14 cellular contexts compared by ENCODE assay signal in the genomic region with DNA sequence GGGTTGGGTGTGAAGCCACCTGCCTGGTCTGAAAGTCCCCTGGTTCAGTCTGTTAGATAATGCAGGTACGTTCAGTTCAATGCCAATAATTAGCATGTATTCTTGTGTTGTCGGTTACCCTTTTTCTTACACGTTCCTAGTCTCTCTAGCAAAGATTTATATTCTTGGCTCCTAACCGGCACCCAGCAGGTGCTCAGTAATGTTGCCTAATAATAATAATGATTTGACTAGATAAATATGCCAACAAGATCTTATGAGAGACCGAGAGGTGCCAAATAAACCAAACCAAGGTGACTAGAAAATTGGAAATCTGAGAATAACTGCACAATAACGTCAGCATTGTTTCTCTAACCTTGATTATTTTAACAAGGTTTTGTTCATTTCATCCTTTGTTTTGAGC. TPM values are rescaled to one million over a fixed set of nuclear protein-coding genes. Genes with fewer than 3 reads are reported as not detected.
DNase-seq lines count a peak whose midpoint lies in the region; ATAC-seq and TF ChIP-seq lines count a peak whose summit lies in the region.
"Had no signal": no experiment of that assay in that cellular context is flagged by ENCODE, and none has a peak within 500 bp of the region (broad histone marks: within the 10 kb centered on the region; RNA-seq: fewer than 3 reads in every experiment).

No MANE protein-coding gene starts in this region.

- H3K27me3 Mint-ChIP-seq in activated T-cell treated with anti-CD3 and anti-CD28 coated beads, Interleukin-2, amount 50 U/mL, for 72 hours (ENCODE audit: low read depth), result no peaks in the 10 kb centered on the region
- H3K27me3 Mint-ChIP-seq in effector memory CD8-positive, alpha-beta T cell, result no peaks in the 10 kb centered on the region

- no peaks in the 10 kb centered on the region for H3K27me3 ChIP-seq in gastrocnemius medialis
- H3K27me3 ChIP-seq: spleen had no signal

- H3K9me3 ChIP-seq in gastrocnemius medialis, result no peaks in the 10 kb centered on the region
- H3K9me3 ChIP-seq: spleen had no signal

- H3K4me3 ChIP-seq in gastrocnemius medialis, result peak overlapping the region in 3 of 4 donors; percentile 69 to 73 (median 71)

- H3K4me1 ChIP-seq in gastrocnemius medialis, result peaks cover 12 to 17% of the 10 kb centered on the region in 2 donors

- peaks cover 2 to 3% of the 10 kb centered on the region in 2 donors for H3K36me3 Mint-ChIP-seq in activated T-cell treated with anti-CD3 and anti-CD28 coated beads, Interleukin-2, amount 50 U/mL, for 72 hours (ENCODE audit: insufficient read depth in 2 of 2)
- H3K36me3 Mint-ChIP-seq in effector memory CD8-positive, alpha-beta T cell (ENCODE audit: insufficient read depth), result no peaks in the 10 kb centered on the region

- peak overlapping the region in 2 of 4 donors; percentile 81 to 88 for H3K27ac ChIP-seq in gastrocnemius medialis

- TF ChIP-seq POLR2A in gastrocnemius medialis (IDR thresholded peaks at IDR 0.05), result no peak

- H3K4me3 Mint-ChIP-seq in activated T-cell treated with anti-CD3 and anti-CD28 coated beads, Interleukin-2, amount 50 U/mL, for 72 hours, result peak overlapping the region; percentile 94 to 99
- peak overlapping the region; percentile 86 to 92 for H3K4me3 Mint-ChIP-seq in effector memory CD8-positive, alpha-beta T cell

- in situ Hi-C loops in gastrocnemius medialis (cut with MboI; ENCODE audit: low sequenced_read_pairs in 4 of 4), result loop anchor here in 1 of 4 donors (25.0 kb wide), 1 partner anchor 182 kb away; a partner anchor contains a TSS

- TF ChIP-seq CTCF in gastrocnemius medialis (IDR thresholded peaks at IDR 0.05 in 4 of 5, conservative IDR thresholded peaks at IDR 0.05 in 1 of 5), result no peak

- H3K27ac Mint-ChIP-seq in activated T-cell treated with anti-CD3 and anti-CD28 coated beads, Interleukin-2, amount 50 U/mL, for 72 hours, result no peak overlapping the region
- no peak overlapping the region for H3K27ac Mint-ChIP-seq in effector memory CD8-positive, alpha-beta T cell

- no peaks in the 10 kb centered on the region for H3K9me3 Mint-ChIP-seq in activated T-cell treated with anti-CD3 and anti-CD28 coated beads, Interleukin-2, amount 50 U/mL, for 72 hours
- no peaks in the 10 kb centered on the region for H3K9me3 Mint-ChIP-seq in effector memory CD8-positive, alpha-beta T cell

- peaks cover 61% of the 10 kb centered on the region for H3K4me1 Mint-ChIP-seq in activated T-cell treated with anti-CD3 and anti-CD28 coated beads, Interleukin-2, amount 50 U/mL, for 72 hours (ENCODE audit: low read depth)
- peaks cover 2 to 4% of the 10 kb centered on the region in 2 donors for H3K4me1 Mint-ChIP-seq in effector memory CD8-positive, alpha-beta T cell (ENCODE audit: low read depth in 2 of 2)

- no peak for DNase-seq in activated T-cell treated with anti-CD3 and anti-CD28 coated beads, Interleukin-2, amount 50 U/mL, for 72 hours
- DNase-seq in activated T-cell treated with anti-CD3 and anti-CD28 coated beads, Interleukin-2, amount 50 U/mL, for 48 hours, result no peak
- peak; percentile 81 for DNase-seq in NCI-H526 treated with DMSO at 0.1 percent for 48 hours (lab: John Stamatoyannopoulos, UW)
- no peak for DNase-seq in effector memory CD8-positive, alpha-beta T cell
- no peak for DNase-seq in gastrocnemius medialis
- no peak for DNase-seq in stimulated activated CD4-positive, alpha-beta T cell treated with anti-CD3 and anti-CD28 coated beads, Interleukin-12 subunit alpha, Interleukin-12 subunit beta, amount 100 ng/mL, for 4 hours
- DNase-seq: activated CD4-positive, CD25-positive, alpha-beta regulatory T cell treated with anti-CD3 and anti-CD28 coated beads, Interleukin-2, amount 50 U/mL, for 72 hours; activated effector memory CD4-positive, alpha-beta T cell treated with anti-CD3 and anti-CD28 coated beads, Interleukin-2, amount 50 U/mL, for 16 hours; KBM-7; SIG-M5; spleen had no signal

- no peak for ATAC-seq in activated T-cell treated with anti-CD3 and anti-CD28 coated beads, Interleukin-2, amount 50 U/mL, for 72 hours (replicated peaks in 1 of 2)
- no peak for ATAC-seq in effector memory CD8-positive, alpha-beta T cell (replicated peaks)
- peak in 1 of 2 donors; percentile 14 for ATAC-seq in gastrocnemius medialis
- no peak for ATAC-seq in GM18909 (IDR thresholded peaks at IDR 0.05; ENCODE audit: poor library complexity, unreplicated experiment)
- no peak for ATAC-seq in HG02759 (IDR thresholded peaks at IDR 0.05; ENCODE audit: unreplicated experiment)

- H3K36me3 ChIP-seq in gastrocnemius medialis, result peaks cover 0 to 11% of the 10 kb centered on the region in 2 donors

- intact Hi-C loops in gastrocnemius medialis (cut with DNase I; ENCODE audit: low total_unique reads), result loop anchor here (5.0 kb wide), 4 partner anchors 182 to 593 kb away; partner anchors contain the start of gene TMEM168

RNA-seq across cellular contexts. Expression of gene SMIM30, which starts 1.1 kb away (rescaled TPM):
- 10 to 100 TPM; 30.0 to 30.7 TPM for total RNA-seq in activated T-cell treated with anti-CD3 and anti-CD28 coated beads, Interleukin-2, amount 50 U/mL, for 72 hours
- 10 to 100 TPM; 55.9 to 98.8 (median 73.0) TPM for total RNA-seq in gastrocnemius medialis

RNA-seq across cellular contexts. Expression of gene GPR85, which starts 32.8 kb away (rescaled TPM):
- total RNA-seq in activated T-cell treated with anti-CD3 and anti-CD28 coated beads, Interleukin-2, amount 50 U/mL, for 72 hours, result not detected
- total RNA-seq in gastrocnemius medialis, result 1 to 10 TPM in 1 of 4 donors, under 1 TPM in 2, not detected in 1; 0.13 to 3.1 (median 0.82) TPM
- total RNA-seq: NCI-H460 had no signal
